In the genomic region with DNA sequence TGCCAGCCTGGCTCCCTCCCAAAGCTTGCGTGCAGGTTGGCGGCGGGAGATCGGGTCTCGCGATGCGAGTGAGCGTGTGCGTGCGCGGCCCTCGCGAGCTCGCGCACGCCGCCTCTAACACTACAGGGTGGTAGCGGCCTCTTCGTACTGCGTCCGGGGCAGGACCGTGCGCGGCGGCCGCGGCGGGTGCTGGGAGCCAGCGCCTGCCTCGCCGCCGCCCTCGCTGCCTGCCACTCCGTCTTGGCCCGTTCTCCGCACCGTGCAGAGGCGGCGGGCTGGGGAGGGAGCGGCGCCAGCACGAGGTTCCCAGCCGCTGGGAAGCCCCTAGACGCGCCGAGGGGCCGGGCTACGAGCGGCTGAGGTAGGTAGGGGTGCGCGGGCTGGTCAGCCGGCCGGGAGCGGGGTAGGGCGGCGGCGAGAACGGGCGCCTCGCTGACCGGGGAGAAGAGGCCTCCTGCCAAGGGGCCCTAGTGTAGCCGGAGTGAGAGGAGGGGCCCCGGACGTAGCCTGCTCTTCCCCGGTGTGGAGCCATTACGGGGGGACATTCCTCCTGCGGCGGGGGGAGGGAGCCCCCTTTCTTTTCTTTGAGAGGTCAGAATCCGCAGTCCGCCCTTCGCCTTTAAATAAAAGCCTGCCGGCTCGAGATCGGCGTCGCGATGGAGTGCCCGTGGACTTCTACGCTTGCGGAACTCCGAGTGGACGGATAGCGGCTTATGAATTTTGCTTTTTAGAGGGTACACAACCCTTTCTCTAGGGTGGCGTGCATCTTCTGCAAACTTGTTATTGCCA, we compare ENCODE assay signal across 8 cellular contexts.
A peak's percentile ranks its signal among the peaks of the same experiment; 100 is the strongest.
DNase-seq lines count a peak whose midpoint lies in the region; FAIRE-seq and TF ChIP-seq lines count a peak whose summit lies in the region.

Gene C5orf24 (plus strand): TSS at position 117 of the 789 bp plus-strand sequence. CDS start 8,933 bp downstream, outside the sequence.

- peaks cover 35% of the 10 kb centered on the region for H3K79me2 ChIP-seq in Loucy (ENCODE audit: insufficient read depth, low read length)

- H3K9me3 Mint-ChIP-seq in nephron progenitor cell, result no peaks in the 10 kb centered on the region
- no peaks in the 10 kb centered on the region for H3K9me3 Mint-ChIP-seq in stimulated activated naive CD8-positive, alpha-beta T cell treated with anti-CD3 and anti-CD28 coated beads, Interleukin-15, Interleukin-2, amounts not matched to agents 100 ng/mL and 50 ng/mL, for 24 hours

- peak within 1 kb of the TSS; percentile 72 for H3K4me2 ChIP-seq in Loucy (ENCODE audit: low read depth, low read length, poor library complexity, severe bottlenecking)

- H3K9me2 ChIP-seq in Loucy (replicated peaks; ENCODE audit: low read depth, low read length), result no peaks in the 10 kb centered on the region

- peaks cover 26% of the 10 kb centered on the region for H3K4me1 Mint-ChIP-seq in nephron progenitor cell
- H3K4me1 Mint-ChIP-seq in stimulated activated naive CD8-positive, alpha-beta T cell treated with anti-CD3 and anti-CD28 coated beads, Interleukin-15, Interleukin-2, amounts not matched to agents 100 ng/mL and 50 ng/mL, for 24 hours (ENCODE audit: low read depth), result peaks cover 40% of the 10 kb centered on the region

- DNase-seq in H54 (ENCODE audit: insufficient read length, low spot score) (peak; percentile 80), SIG-M5 (lab: John Stamatoyannopoulos, UW) (peak; percentile 70), activated gamma-delta T cell (lab: John Stamatoyannopoulos, UW) (peak; percentile 87), fibroblast of the conjunctiva (ENCODE audit: low read depth) (peak; percentile 94), nephron progenitor cell (peak; percentile 85)

- H3K36me3 ChIP-seq in ES-I3 (ENCODE audit: insufficient read depth, low read length), result no peaks in the 10 kb centered on the region; the same call in 1 of the 2 replicates
- no peaks in the 10 kb centered on the region for H3K36me3 ChIP-seq in Loucy (ENCODE audit: insufficient read depth, low read length)

- peak within 1 kb of the TSS; percentile 94 for H3K4me3 ChIP-seq in Loucy (ENCODE audit: low read length, poor library complexity, severe bottlenecking)

- TF ChIP-seq CTCF in Loucy (conservative IDR thresholded peaks at IDR 0.05; ENCODE audit: low read length), result no peak
- TF ChIP-seq CTCF in nephron progenitor cell (IDR thresholded peaks at IDR 0.05), result no peak

- peaks cover 45% of the 10 kb centered on the region for H3K36me3 Mint-ChIP-seq in nephron progenitor cell (ENCODE audit: low read depth)
- H3K36me3 Mint-ChIP-seq in stimulated activated naive CD8-positive, alpha-beta T cell treated with anti-CD3 and anti-CD28 coated beads, Interleukin-15, Interleukin-2, amounts not matched to agents 100 ng/mL and 50 ng/mL, for 24 hours (ENCODE audit: low read depth), result peaks cover 27% of the 10 kb centered on the region

- H3K9ac ChIP-seq in ES-I3 (ENCODE audit: low read depth, low read length), result peak within 1 kb of the TSS; percentile 99
- H3K9ac ChIP-seq in Loucy (ENCODE audit: low read depth, low read length, poor library complexity, severe bottlenecking), result peak within 1 kb of the TSS; percentile 91

- no peaks in the 10 kb centered on the region for H3K27me3 ChIP-seq in Loucy (ENCODE audit: insufficient read depth, low read length, poor library complexity, severe bottlenecking)

- H3F3A ChIP-seq in Loucy (ENCODE audit: low read depth), result no peaks in the 10 kb centered on the region

- H3K9me3 ChIP-seq in ES-I3 (ENCODE audit: control insufficient read depth, insufficient read depth, low read length), result no peaks in the 10 kb centered on the region
- no peaks in the 10 kb centered on the region for H3K9me3 ChIP-seq in Loucy (ENCODE audit: insufficient read depth, low read depth, low read length)

- no peaks in the 10 kb centered on the region for H3K4me1 ChIP-seq in ES-I3 (ENCODE audit: insufficient read depth, low read length)
- peaks cover under 1% of the 10 kb centered on the region for H3K4me1 ChIP-seq in Loucy (ENCODE audit: insufficient read depth, low read length, poor library complexity, severe bottlenecking)

- no peaks in the 10 kb centered on the region for H3K27me3 Mint-ChIP-seq in nephron progenitor cell (ENCODE audit: low read depth, poor library complexity)
- H3K27me3 Mint-ChIP-seq in stimulated activated naive CD8-positive, alpha-beta T cell treated with anti-CD3 and anti-CD28 coated beads, Interleukin-15, Interleukin-2, amounts not matched to agents 100 ng/mL and 50 ng/mL, for 24 hours, result no peaks in the 10 kb centered on the region

- peak within 1 kb of the TSS; percentile 95 for H3K27ac Mint-ChIP-seq in nephron progenitor cell
- peak within 1 kb of the TSS; percentile 93 for H3K27ac Mint-ChIP-seq in stimulated activated naive CD8-positive, alpha-beta T cell treated with anti-CD3 and anti-CD28 coated beads, Interleukin-15, Interleukin-2, amounts not matched to agents 100 ng/mL and 50 ng/mL, for 24 hours

- peak within 1 kb of the TSS; percentile 93 for H3K4me3 Mint-ChIP-seq in nephron progenitor cell
- H3K4me3 Mint-ChIP-seq in stimulated activated naive CD8-positive, alpha-beta T cell treated with anti-CD3 and anti-CD28 coated beads, Interleukin-15, Interleukin-2, amounts not matched to agents 100 ng/mL and 50 ng/mL, for 24 hours, result peak within 1 kb of the TSS; percentile 95

- H4K20me1 ChIP-seq in Loucy (ENCODE audit: insufficient read depth, low read length, poor library complexity, severe bottlenecking), result peaks cover 4% of the 10 kb centered on the region

- peak; percentile 97 for TF ChIP-seq POLR2A in H54 (IDR thresholded peaks at IDR 0.05; ENCODE audit: low read depth, low read length)

- H2AFZ ChIP-seq in Loucy (ENCODE audit: low read length), result peak within 1 kb of the TSS; percentile 63

- no peak for FAIRE-seq in H54 (lab: Jason Lieb, UNC)

Comparison
In these comparisons a context has a peak if more than half of its experiments do, and no peak if none do; other contexts are left out.
1. Peak in every context shown above with its lines: DNase-seq and H3K4me3 ChIP-seq.